Comparison of ENCODE assay signal across 9 cellular contexts in the genomic region with DNA sequence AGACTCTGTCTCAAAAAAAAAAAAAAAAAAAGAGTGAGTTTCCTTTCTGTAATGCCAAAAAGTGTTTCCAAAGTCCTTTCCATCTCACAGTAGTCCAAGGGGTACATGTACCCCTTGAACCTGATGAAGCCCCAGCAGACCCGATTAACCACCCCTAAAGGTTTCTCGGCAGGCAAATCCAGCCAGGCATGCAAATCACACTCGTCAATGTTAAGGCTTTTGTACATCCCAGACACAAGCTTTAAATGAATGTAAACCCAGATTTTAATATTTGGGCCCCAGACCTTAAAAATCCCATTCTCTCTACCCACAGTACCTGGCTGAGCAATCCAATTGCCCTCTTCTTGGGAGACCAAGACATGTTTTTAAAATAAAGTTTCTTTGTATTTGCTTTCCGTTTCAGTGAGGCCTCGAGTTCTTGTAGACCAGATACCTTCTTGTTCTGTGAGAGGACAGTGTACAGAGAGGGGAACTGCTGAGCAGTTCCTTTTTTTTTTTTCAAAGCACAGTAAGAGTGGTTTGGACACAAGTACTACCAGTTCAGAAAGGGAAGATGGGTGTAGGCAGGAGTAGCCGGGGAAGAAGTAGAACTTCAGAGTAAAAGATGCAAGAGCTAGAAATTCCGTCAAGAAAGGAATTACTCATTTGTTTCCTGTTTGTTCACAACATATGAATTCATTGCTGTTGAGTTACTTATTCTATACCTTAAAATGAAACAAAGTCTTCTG. TPM values are rescaled to one million over a fixed set of nuclear protein-coding genes. Genes with fewer than 3 reads are reported as not detected.
DNase-seq lines count a peak whose midpoint lies in the region; ATAC-seq and TF ChIP-seq lines count a peak whose summit lies in the region.
"Had no signal": no experiment of that assay in that cellular context is flagged by ENCODE, and none has a peak within 500 bp of the region (broad histone marks: within the 10 kb centered on the region; RNA-seq: fewer than 3 reads in every experiment).

A gene with protein sequence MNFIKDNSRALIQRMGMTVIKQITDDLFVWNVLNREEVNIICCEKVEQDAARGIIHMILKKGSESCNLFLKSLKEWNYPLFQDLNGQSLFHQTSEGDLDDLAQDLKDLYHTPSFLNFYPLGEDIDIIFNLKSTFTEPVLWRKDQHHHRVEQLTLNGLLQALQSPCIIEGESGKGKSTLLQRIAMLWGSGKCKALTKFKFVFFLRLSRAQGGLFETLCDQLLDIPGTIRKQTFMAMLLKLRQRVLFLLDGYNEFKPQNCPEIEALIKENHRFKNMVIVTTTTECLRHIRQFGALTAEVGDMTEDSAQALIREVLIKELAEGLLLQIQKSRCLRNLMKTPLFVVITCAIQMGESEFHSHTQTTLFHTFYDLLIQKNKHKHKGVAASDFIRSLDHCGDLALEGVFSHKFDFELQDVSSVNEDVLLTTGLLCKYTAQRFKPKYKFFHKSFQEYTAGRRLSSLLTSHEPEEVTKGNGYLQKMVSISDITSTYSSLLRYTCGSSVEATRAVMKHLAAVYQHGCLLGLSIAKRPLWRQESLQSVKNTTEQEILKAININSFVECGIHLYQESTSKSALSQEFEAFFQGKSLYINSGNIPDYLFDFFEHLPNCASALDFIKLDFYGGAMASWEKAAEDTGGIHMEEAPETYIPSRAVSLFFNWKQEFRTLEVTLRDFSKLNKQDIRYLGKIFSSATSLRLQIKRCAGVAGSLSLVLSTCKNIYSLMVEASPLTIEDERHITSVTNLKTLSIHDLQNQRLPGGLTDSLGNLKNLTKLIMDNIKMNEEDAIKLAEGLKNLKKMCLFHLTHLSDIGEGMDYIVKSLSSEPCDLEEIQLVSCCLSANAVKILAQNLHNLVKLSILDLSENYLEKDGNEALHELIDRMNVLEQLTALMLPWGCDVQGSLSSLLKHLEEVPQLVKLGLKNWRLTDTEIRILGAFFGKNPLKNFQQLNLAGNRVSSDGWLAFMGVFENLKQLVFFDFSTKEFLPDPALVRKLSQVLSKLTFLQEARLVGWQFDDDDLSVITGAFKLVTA (minus strand): TSS at position 465 of the 728 bp plus-strand sequence. CDS start 8,111 bp downstream, outside the sequence.

- H3K9me3 Mint-ChIP-seq in glutamatergic neuron (ENCODE audit: unreplicated experiment), result no peaks in the 10 kb centered on the region

- no peaks in the 10 kb centered on the region for H3K27me3 Mint-ChIP-seq in glutamatergic neuron (ENCODE audit: unreplicated experiment)

- H3K4me1 ChIP-seq in effector memory CD4-positive, alpha-beta T cell (ENCODE audit: control insufficient read depth, insufficient read depth, low read length, poor library complexity, severe bottlenecking), result no peaks in the 10 kb centered on the region

- intact Hi-C loops in left ventricle myocardium superior (cut with micrococcal nuclease), result no loop called here

- no peaks in the 10 kb centered on the region for H3K9me3 ChIP-seq in effector memory CD4-positive, alpha-beta T cell (ENCODE audit: control insufficient read depth, low read length)

- H3K4me3 ChIP-seq in effector memory CD4-positive, alpha-beta T cell (ENCODE audit: insufficient read depth, low read depth, low read length, poor library complexity, severe bottlenecking), result no peak within 1 kb of the TSS

- H3K4me1 Mint-ChIP-seq in glutamatergic neuron (ENCODE audit: low read depth, unreplicated experiment), result no peaks in the 10 kb centered on the region

- no peak within 1 kb of the TSS for H3K4me3 Mint-ChIP-seq in glutamatergic neuron (ENCODE audit: unreplicated experiment)

- H3K27me3 ChIP-seq in effector memory CD4-positive, alpha-beta T cell (replicated peaks; ENCODE audit: control insufficient read depth, insufficient read depth, low read length, poor library complexity, severe bottlenecking), result no peaks in the 10 kb centered on the region

- DNase-seq in MV-4-11 (lab: John Stamatoyannopoulos, UW) (peak; percentile 93), left ventricle myocardium superior (no peak), NCI-H2196 treated with DMSO at 0.1 percent for 48 hours (lab: John Stamatoyannopoulos, UW; ENCODE audit: unreplicated experiment) (no peak), glutamatergic neuron (no peak), foreskin melanocyte (no peak)
- no peak for DNase-seq in effector memory CD4-positive, alpha-beta T cell

- H3K27ac Mint-ChIP-seq in glutamatergic neuron (ENCODE audit: unreplicated experiment), result no peak within 1 kb of the TSS

- ATAC-seq in GM18508 (IDR thresholded peaks at IDR 0.05; ENCODE audit: insufficient read depth, unreplicated experiment), result peak; percentile 47
- peak; percentile 93 for ATAC-seq in GM21825 (IDR thresholded peaks at IDR 0.05; ENCODE audit: unreplicated experiment)
- peak; percentile 58 for ATAC-seq in left ventricle myocardium superior

- H3K36me3 Mint-ChIP-seq in glutamatergic neuron (ENCODE audit: unreplicated experiment), result no peaks in the 10 kb centered on the region

- no peak within 1 kb of the TSS for H3K27ac ChIP-seq in effector memory CD4-positive, alpha-beta T cell (ENCODE audit: insufficient read depth, low read length, poor library complexity, severe bottlenecking)

- no peak for TF ChIP-seq CTCF in glutamatergic neuron (IDR thresholded peaks at IDR 0.05; ENCODE audit: partially characterized antibody, unreplicated experiment)

- H3K36me3 ChIP-seq in effector memory CD4-positive, alpha-beta T cell (ENCODE audit: control insufficient read depth, insufficient read depth, low read length), result no peaks in the 10 kb centered on the region

RNA-seq across cellular contexts. Expression of the gene that starts here (rescaled TPM):
- total RNA-seq in left ventricle myocardium superior (0.82 TPM), glutamatergic neuron (ENCODE audit: unreplicated experiment) (not detected)
- total RNA-seq: astrocyte had no signal

Comparison
In these comparisons a context has a peak if more than half of its experiments do, and no peak if none do; other contexts are left out.
1. Peak in ATAC-seq in left ventricle myocardium superior; RNA of the gene not detected or under 1 TPM.